Comparison of ENCODE assay signal across 14 cellular contexts in the genomic region with DNA sequence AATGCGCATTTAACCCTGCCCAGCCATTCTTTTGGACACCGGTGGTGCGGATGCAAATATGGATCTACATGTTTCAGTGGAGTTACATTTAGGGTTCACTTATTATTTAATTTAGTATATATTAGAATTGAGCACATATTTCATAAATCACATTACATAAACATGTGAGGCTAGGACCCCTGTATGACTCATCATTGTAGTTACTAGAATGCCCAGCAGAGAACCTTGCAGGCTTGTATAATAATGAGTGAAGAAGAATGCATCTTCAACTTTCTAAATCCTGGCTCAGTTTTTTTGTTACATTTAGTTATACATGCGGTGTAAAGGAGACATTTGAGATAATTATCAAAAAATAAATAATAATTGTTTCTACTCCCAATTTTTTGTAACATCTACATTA.
DNase-seq lines count a peak whose midpoint lies in the region; TF ChIP-seq lines count a peak whose summit lies in the region.
"Had no signal": no experiment of that assay in that cellular context is flagged by ENCODE, and none has a peak within 500 bp of the region (broad histone marks: within the 10 kb centered on the region; RNA-seq: fewer than 3 reads in every experiment).

No MANE protein-coding gene starts in this region.

- peaks cover 0 to 13% of the 10 kb centered on the region in 2 donors for H3K9me3 ChIP-seq in breast epithelium
- peaks cover 0 to 7% (median 0%) of the 10 kb centered on the region in 8 donors for H3K9me3 ChIP-seq in spleen
- H3K9me3 ChIP-seq: right lobe of liver had no signal

- 93 to 97% (median 96%) methylated on average over 4 of the region's 4 CpGs for WGBS in spleen, 5 donors

- POLR2A ChIA-PET in MCF 10A (lab: Yijun Ruan, JAX) = interaction anchor here (0.9 to 1.6 kb wide), 4 partner anchors 27 to 318 kb away, joined by 3 to 7 read pairs (median 4); no protein-coding TSS in a partner anchor

- H3K27me3 ChIP-seq in breast epithelium (no peaks in the 10 kb centered on the region), spleen (replicated peaks in 1 of 7) (no peaks in the 10 kb centered on the region)
- H3K27me3 ChIP-seq: right lobe of liver, tibial nerve had no signal

- no TSS peak for BruUV-seq in MCF 10A (replicated peaks; lab: Mats Ljungman, UMichigan)

- no peaks in the 10 kb centered on the region for H3K36me3 Mint-ChIP-seq in MCF 10A (ENCODE audit: insufficient read depth, unreplicated experiment)
- H3K36me3 Mint-ChIP-seq: activated naive CD8-positive, alpha-beta T cell had no signal

- peak overlapping the region; percentile 8 for H3K4me3 Mint-ChIP-seq in MCF 10A (ENCODE audit: unreplicated experiment)
- H3K4me3 Mint-ChIP-seq: activated CD8-positive, alpha-beta T cell treated with anti-CD3 and anti-CD28 coated beads, Interleukin-2, amount 10 ng/mL, durations not matched to agents 7 days and 5 days; activated naive CD8-positive, alpha-beta T cell; IgD-negative memory B cell had no signal

- intact Hi-C loops in MCF 10A (cut with micrococcal nuclease) = loop anchor here (2.0 kb wide), 1 partner anchor 244 kb away; no protein-coding TSS in a partner anchor
- intact Hi-C loops in breast epithelium (cut with DNase I; ENCODE audit: low total_unique reads) = no loop called here
- intact Hi-C loops in spleen (cut with DNase I; ENCODE audit: low total_unique reads) = no loop called here

- no peaks in the 10 kb centered on the region for H3K9me3 Mint-ChIP-seq in MCF 10A (ENCODE audit: unreplicated experiment)

- H3K27me3 Mint-ChIP-seq in MCF 10A (ENCODE audit: insufficient read depth, unreplicated experiment) = no peaks in the 10 kb centered on the region
- H3K27me3 Mint-ChIP-seq: activated naive CD8-positive, alpha-beta T cell; IgD-negative memory B cell had no signal

- TF ChIP-seq CTCF in MCF 10A (IDR thresholded peaks at IDR 0.05; ENCODE audit: unreplicated experiment) (no peak), breast epithelium (IDR thresholded peaks at IDR 0.05) (no peak), spleen (IDR thresholded peaks at IDR 0.05 in 8 of 11, conservative IDR thresholded peaks at IDR 0.05 in 3 of 11) (no peak)

- H3K4me1 Mint-ChIP-seq in MCF 10A (ENCODE audit: insufficient read depth, unreplicated experiment) = peaks cover 21% of the 10 kb centered on the region
- H3K4me1 Mint-ChIP-seq: IgD-negative memory B cell had no signal

- no peak overlapping the region for H3K4me3 ChIP-seq in breast epithelium
- no peak overlapping the region for H3K4me3 ChIP-seq in spleen
- H3K4me3 ChIP-seq: right lobe of liver, tibial nerve had no signal

- H3K4me1 ChIP-seq in breast epithelium (no peaks in the 10 kb centered on the region), spleen (no peaks in the 10 kb centered on the region)
- H3K4me1 ChIP-seq: right lobe of liver had no signal

- H3K36me3 ChIP-seq in breast epithelium (no peaks in the 10 kb centered on the region), spleen (no peaks in the 10 kb centered on the region)
- H3K36me3 ChIP-seq: right lobe of liver, tibial nerve had no signal

- TF ChIP-seq POLR2A in breast epithelium (IDR thresholded peaks at IDR 0.05) = no peak
- no peak for TF ChIP-seq POLR2A in spleen (IDR thresholded peaks at IDR 0.05)

- DNase-seq in MCF 10A (ENCODE audit: unreplicated experiment) (peak; percentile 45), breast epithelium (ENCODE audit: low spot score in 2 of 2) (no peak), astrocyte of the hippocampus (ENCODE audit: low read depth, low spot score) (peak; percentile 53), glomerular visceral epithelial cell (ENCODE audit: extremely low spot score) (peak; percentile 54), MV-4-11 (lab: John Stamatoyannopoulos, UW) (no peak), cerebellar nuclear complex (lab: John Stamatoyannopoulos, UW) (no peak), spleen (no peak)
- DNase-seq in activated naive CD4-positive, alpha-beta T cell (lab: John Stamatoyannopoulos, UW) = no peak
- DNase-seq: activated CD8-positive, alpha-beta T cell treated with anti-CD3 and anti-CD28 coated beads, Interleukin-2, amount 10 ng/mL, durations not matched to agents 7 days and 5 days; DMS79 treated with DMSO at 0.1 percent for 48 hours; right lobe of liver had no signal

- CTCF ChIA-PET in MCF 10A (lab: Yijun Ruan, JAX) = no interaction called here

- H3K27ac ChIP-seq in breast epithelium = peak overlapping the region in 1 of 2 donors; percentile 31
- H3K27ac ChIP-seq in spleen = no peak overlapping the region
- H3K27ac ChIP-seq: right lobe of liver, tibial nerve had no signal

- no peak overlapping the region for H3K27ac Mint-ChIP-seq in MCF 10A (ENCODE audit: low read depth, unreplicated experiment)
- H3K27ac Mint-ChIP-seq: activated CD8-positive, alpha-beta T cell treated with anti-CD3 and anti-CD28 coated beads, Interleukin-2, amount 10 ng/mL, durations not matched to agents 7 days and 5 days; activated naive CD8-positive, alpha-beta T cell; IgD-negative memory B cell had no signal

Comparison
In these comparisons a context has a peak if more than half of its experiments do, and no peak if none do; other contexts are left out.
1. DNase-seq: peak in MCF 10A (single experiment), astrocyte of the hippocampus (single experiment) and glomerular visceral epithelial cell (single experiment); none in breast epithelium (0 of 2), MV-4-11 (single experiment), activated naive CD4-positive, alpha-beta T cell (0 of 4), cerebellar nuclear complex (0 of 2) and spleen (single experiment).